ENCODE assay signal across 10 cellular contexts in genomic region chr3:71131385-71131871, GRCh38.
DNase-seq lines count a peak whose midpoint lies in the region; ATAC-seq and TF ChIP-seq lines count a peak whose summit lies in the region.
"Had no signal": no experiment of that assay in that cellular context is flagged by ENCODE, and none has a peak within 500 bp of the region (broad histone marks: within the 10 kb centered on the region; RNA-seq: fewer than 3 reads in every experiment).

No MANE protein-coding gene starts in this region.

- no peaks in the 10 kb centered on the region for H3K36me3 ChIP-seq in thymus (ENCODE audit: control insufficient read depth, insufficient read depth)
- H3K36me3 ChIP-seq: SJSA1 had no signal

- TF ChIP-seq CTCF in mesothelial cell of epicardium (IDR thresholded peaks at IDR 0.05; ENCODE audit: unreplicated experiment) = no peak

- H3K36me3 Mint-ChIP-seq in activated T-cell treated with anti-CD3 and anti-CD28 coated beads, Interleukin-2, amount 50 U/mL, for 4 hours (ENCODE audit: insufficient read depth) = peaks cover 3% of the 10 kb centered on the region
- H3K36me3 Mint-ChIP-seq in activated naive CD8-positive, alpha-beta T cell treated with anti-CD3 and anti-CD28 coated beads, Interleukin-2, amount 50 U/mL, for 24 hours (ENCODE audit: low read depth) = peaks cover 33% of the 10 kb centered on the region
- H3K36me3 Mint-ChIP-seq in mesothelial cell of epicardium = no peaks in the 10 kb centered on the region

- H3K27me3 Mint-ChIP-seq in activated T-cell treated with anti-CD3 and anti-CD28 coated beads, Interleukin-2, amount 50 U/mL, for 4 hours (ENCODE audit: low read depth) = no peaks in the 10 kb centered on the region
- no peaks in the 10 kb centered on the region for H3K27me3 Mint-ChIP-seq in activated naive CD8-positive, alpha-beta T cell treated with anti-CD3 and anti-CD28 coated beads, Interleukin-2, amount 50 U/mL, for 24 hours
- no peaks in the 10 kb centered on the region for H3K27me3 Mint-ChIP-seq in mesothelial cell of epicardium (ENCODE audit: low read depth)

- 54% methylated on average over 5 of the region's 5 CpGs for WGBS in thymus

- H3K4me3 ChIP-seq in thymus (ENCODE audit: low read length) = peak overlapping the region; percentile 86

- peaks cover 80% of the 10 kb centered on the region for H3K4me1 Mint-ChIP-seq in activated T-cell treated with anti-CD3 and anti-CD28 coated beads, Interleukin-2, amount 50 U/mL, for 4 hours (ENCODE audit: low read depth)
- H3K4me1 Mint-ChIP-seq in activated naive CD8-positive, alpha-beta T cell treated with anti-CD3 and anti-CD28 coated beads, Interleukin-2, amount 50 U/mL, for 24 hours = peaks cover 82% of the 10 kb centered on the region
- H3K4me1 Mint-ChIP-seq in mesothelial cell of epicardium = peaks cover 89% of the 10 kb centered on the region

- H3K4me3 Mint-ChIP-seq in activated T-cell treated with anti-CD3 and anti-CD28 coated beads, Interleukin-2, amount 50 U/mL, for 4 hours = peak overlapping the region; percentile 93
- peak overlapping the region; percentile 86 for H3K4me3 Mint-ChIP-seq in activated naive CD8-positive, alpha-beta T cell treated with anti-CD3 and anti-CD28 coated beads, Interleukin-2, amount 50 U/mL, for 24 hours
- peak overlapping the region; percentile 69 for H3K4me3 Mint-ChIP-seq in mesothelial cell of epicardium

- ATAC-seq in activated T-cell treated with anti-CD3 and anti-CD28 coated beads, Interleukin-2, amount 50 U/mL, for 4 hours = no peak
- no peak for ATAC-seq in activated naive CD8-positive, alpha-beta T cell treated with anti-CD3 and anti-CD28 coated beads, Interleukin-2, amount 50 U/mL, for 24 hours
- ATAC-seq in GM18511 (IDR thresholded peaks at IDR 0.05; ENCODE audit: unreplicated experiment) = no peak
- ATAC-seq in esophagus mucosa = no peak

- H3K9me3 ChIP-seq in thymus (ENCODE audit: control insufficient read depth) = no peaks in the 10 kb centered on the region

- H3K27ac Mint-ChIP-seq in activated naive CD8-positive, alpha-beta T cell treated with anti-CD3 and anti-CD28 coated beads, Interleukin-2, amount 50 U/mL, for 24 hours = peak overlapping the region; percentile 90
- peak overlapping the region; percentile 98 for H3K27ac Mint-ChIP-seq in mesothelial cell of epicardium

- H3K4me1 ChIP-seq in thymus (ENCODE audit: control insufficient read depth, insufficient read depth, low read length) = peaks cover 22% of the 10 kb centered on the region

- no peaks in the 10 kb centered on the region for H3K9me3 Mint-ChIP-seq in activated T-cell treated with anti-CD3 and anti-CD28 coated beads, Interleukin-2, amount 50 U/mL, for 4 hours
- no peaks in the 10 kb centered on the region for H3K9me3 Mint-ChIP-seq in activated naive CD8-positive, alpha-beta T cell treated with anti-CD3 and anti-CD28 coated beads, Interleukin-2, amount 50 U/mL, for 24 hours
- H3K9me3 Mint-ChIP-seq in mesothelial cell of epicardium = no peaks in the 10 kb centered on the region

- H3K27me3 ChIP-seq in thymus (ENCODE audit: control insufficient read depth, insufficient read depth) = no peaks in the 10 kb centered on the region
- H3K27me3 ChIP-seq: SJSA1 had no signal

- H3K27ac ChIP-seq in thymus (ENCODE audit: low read depth) = peak overlapping the region; percentile 89

- DNase-seq in activated T-cell treated with anti-CD3 and anti-CD28 coated beads, Interleukin-2, amount 50 U/mL, for 4 hours = no peak
- no peak for DNase-seq in activated T-cell treated with anti-CD3 and anti-CD28 coated beads, Interleukin-2, amount 50 U/mL, for 48 hours
- DNase-seq in activated naive CD8-positive, alpha-beta T cell treated with anti-CD3 and anti-CD28 coated beads, Interleukin-2, amount 50 U/mL, for 24 hours = no peak
- DNase-seq in mesothelial cell of epicardium (ENCODE audit: low spot score in 2 of 2, unreplicated experiment in 2 of 2) (no peak), T1000 (lab: John Stamatoyannopoulos, UW) (no peak)
- DNase-seq: NCI-H1105 treated with DMSO at 0.1 percent for 48 hours had no signal
